Comparison of ENCODE assay signal across 8 cellular contexts in the genomic region with DNA sequence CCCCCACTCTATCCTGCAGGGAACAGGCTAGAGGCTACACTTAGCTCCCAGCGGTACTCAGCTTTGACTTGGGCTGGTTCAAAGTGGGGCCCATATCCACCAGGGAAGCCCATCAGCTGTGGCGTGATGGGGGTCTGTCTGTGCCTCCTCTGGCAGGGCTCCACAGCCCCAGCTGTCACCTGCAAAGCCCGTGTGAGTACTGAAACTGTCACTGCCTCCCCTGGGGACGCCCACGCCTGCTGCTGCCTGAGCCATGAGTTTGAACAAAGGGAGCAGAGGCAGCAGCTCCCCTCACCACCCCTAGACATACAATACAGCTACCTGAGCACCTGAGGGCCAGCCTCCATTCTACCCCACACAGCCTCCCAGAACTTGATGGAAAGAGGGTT. TPM values are rescaled to one million over a fixed set of nuclear protein-coding genes. Genes with fewer than 3 reads are reported as not detected.
A peak's percentile ranks its signal among the peaks of the same experiment; 100 is the strongest.
DNase-seq lines count a peak whose midpoint lies in the region; ATAC-seq and TF ChIP-seq lines count a peak whose summit lies in the region.

No MANE protein-coding gene starts in this region.

- peak overlapping the region; percentile 76 for H3K4me3 ChIP-seq in fibroblast of villous mesenchyme (ENCODE audit: low read depth, low read length)

- TF ChIP-seq CTCF in fibroblast of villous mesenchyme (IDR thresholded peaks at IDR 0.05; ENCODE audit: insufficient read depth, low read depth, low read length): no peak

- peak; percentile 17 for DNase-seq in NCI-H1092 treated with DMSO at 0.1 percent for 48 hours (lab: John Stamatoyannopoulos, UW)
- no peak for DNase-seq in NCI-H1092 (lab: John Stamatoyannopoulos, UW)
- peak; percentile 28 for DNase-seq in activated CD4-positive, alpha-beta T cell treated with anti-CD3 and anti-CD28 coated beads, Interleukin-2, amount 50 U/mL, for 1 hour
- no peak for DNase-seq in fibroblast of villous mesenchyme (ENCODE audit: low read depth)
- peak; percentile 32 to 52 for DNase-seq in stimulated activated CD8-positive, alpha-beta memory T cell treated with anti-CD3 and anti-CD28 coated beads, Interleukin-15, amount 100 ng/mL, for 4 hours (ENCODE audit: low read depth in 2 of 2)
- DNase-seq in AG08395 (ENCODE audit: low spot score): no peak

- peak; percentile 47 for ATAC-seq in HG03095 (IDR thresholded peaks at IDR 0.05; ENCODE audit: unreplicated experiment)
- no peak for ATAC-seq in HG03039 (IDR thresholded peaks at IDR 0.05; ENCODE audit: unreplicated experiment)

RNA-seq across cellular contexts. Expression of gene REM2, which starts 5.0 kb away (rescaled TPM):
- total RNA-seq in fibroblast of villous mesenchyme: under 0.01 and 0.43 TPM in 2 replicates

RNA-seq across cellular contexts. Expression of gene LRP10, which starts 16.4 kb away (rescaled TPM):
- 104 and 108 TPM in 2 replicates for total RNA-seq in fibroblast of villous mesenchyme

RNA-seq across cellular contexts. Expression of gene RBM23, which starts 31.0 kb away (rescaled TPM):
- 60.9 and 68.6 TPM in 2 replicates for total RNA-seq in fibroblast of villous mesenchyme

RNA-seq across cellular contexts. Expression of gene PRMT5, which starts 41.2 kb away (rescaled TPM):
- total RNA-seq in fibroblast of villous mesenchyme: 56.7 and 82.5 TPM in 2 replicates

RNA-seq across cellular contexts. Expression of gene MMP14, which starts 51.6 kb away (rescaled TPM):
- total RNA-seq in fibroblast of villous mesenchyme: 188 and 327 TPM in 2 replicates

Comparison
In these comparisons a context has a peak if more than half of its experiments do, and no peak if none do; other contexts are left out.
1. DNase-seq: peak in NCI-H1092 treated with DMSO at 0.1 percent for 48 hours (single experiment), activated CD4-positive, alpha-beta T cell treated with anti-CD3 and anti-CD28 coated beads, Interleukin-2, amount 50 U/mL, for 1 hour (single experiment) and stimulated activated CD8-positive, alpha-beta memory T cell treated with anti-CD3 and anti-CD28 coated beads, Interleukin-15, amount 100 ng/mL, for 4 hours (2 of 2); none in NCI-H1092 (single experiment), fibroblast of villous mesenchyme (single experiment) and AG08395 (single experiment).